In the genomic region with DNA sequence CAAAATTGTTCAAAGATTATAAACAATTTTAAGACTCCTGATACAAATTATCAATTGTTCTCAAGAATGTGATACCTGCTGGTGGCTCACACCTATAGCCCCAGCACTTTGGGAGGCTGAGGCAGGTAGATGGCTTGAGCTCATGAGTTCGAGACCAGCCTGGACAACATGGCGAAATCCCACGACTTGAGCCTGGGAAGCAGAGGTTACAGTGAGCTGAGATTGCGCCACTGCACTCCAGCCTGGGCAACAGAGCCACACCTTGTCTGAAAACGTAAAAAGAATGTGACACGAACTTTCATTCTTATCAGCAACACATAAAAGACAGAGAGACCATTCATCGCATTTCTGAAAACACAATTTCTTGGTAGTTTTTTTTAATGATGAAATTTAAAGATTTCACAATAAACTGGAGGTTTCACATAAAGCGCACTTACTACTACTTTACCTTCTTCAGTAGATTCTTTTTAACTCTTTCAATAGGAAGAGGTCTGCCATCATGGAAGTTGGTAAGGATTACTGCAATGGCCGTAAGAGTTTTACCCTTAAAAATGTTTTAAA, we compare ENCODE assay signal across 32 cellular contexts.
"Had no signal": no experiment of that assay in that cellular context is flagged by ENCODE, and none has a peak within 500 bp of the region (broad histone marks: within the 10 kb centered on the region; RNA-seq: fewer than 3 reads in every experiment).

No MANE protein-coding gene starts in this region.

- FAIRE-seq: astrocyte, bronchial epithelial cell had no signal

- H3K27ac ChIP-seq: body of pancreas, brain microvascular endothelial cell, cardiac muscle cell, VCaP had no signal

- H3K27me3 ChIP-seq: body of pancreas, brain microvascular endothelial cell, cardiac muscle cell had no signal

- H3K4me3 ChIP-seq: body of pancreas, cardiac muscle cell had no signal

- ATAC-seq: activated CD8-positive, alpha-beta T cell treated with anti-CD3 and anti-CD28 coated beads for 36 hours; activated naive CD8-positive, alpha-beta T cell treated with anti-CD3 and anti-CD28 coated beads, Interleukin-2, amount 50 U/mL, for 24 hours; activated T-cell treated with anti-CD3 and anti-CD28 coated beads, Interleukin-2, amount 50 U/mL, for 4 hours; activated T-cell treated with anti-CD3 and anti-CD28 coated beads, Interleukin-2, amount 50 U/mL, for 72 hours; activated T-helper 17 cell treated with anti-CD3 and anti-CD28 coated beads, Interleukin-2, amount 50 U/mL, for 72 hours; body of pancreas had no signal

- H3K4me1 ChIP-seq: body of pancreas had no signal

- H3K9me3 ChIP-seq: body of pancreas had no signal

- DNase-seq: activated B cell treated with CpG ODN at 0.5 μM for 24 hours; activated CD4-positive, alpha-beta memory T cell treated with anti-CD3 and anti-CD28 coated beads for 36 hours; activated CD4-positive, alpha-beta T cell treated with anti-CD3 and anti-CD28 coated beads for 4 hours; activated CD4-positive, alpha-beta T cell treated with anti-CD3 and anti-CD28 coated beads, Interleukin-2, amount 10 ng/mL, durations not matched to agents 24 days and 14 days; activated CD4-positive, alpha-beta T cell treated with anti-CD3 and anti-CD28 coated beads, Interleukin-2, amount 50 U/mL, for 1 hour; activated CD4-positive, alpha-beta T cell treated with anti-CD3 and anti-CD28 coated beads, Interleukin-2, amount 50 U/mL, for 4 hours; activated CD4-positive, CD25-positive, alpha-beta regulatory T cell treated with anti-CD3 and anti-CD28 coated beads, Interleukin-2, amount 50 U/mL, for 72 hours; activated CD8-positive, alpha-beta memory T cell treated with anti-CD3 and anti-CD28 coated beads, Interleukin-2, amount 50 U/mL, for 4 hours; activated CD8-positive, alpha-beta T cell treated with anti-CD3 and anti-CD28 coated beads for 36 hours; activated gamma-delta T cell; activated naive CD4-positive, alpha-beta T cell treated with anti-CD3 and anti-CD28 coated beads, Interleukin-2, amount 10 ng/mL, durations not matched to agents 7 days and 5 days; activated naive CD4-positive, alpha-beta T cell treated with Interleukin-2 at 50 U/mL for 16 hours; activated naive CD8-positive, alpha-beta T cell treated with anti-CD3 and anti-CD28 coated beads, Interleukin-2, amount 10 ng/mL, durations not matched to agents 7 days and 5 days; activated naive CD8-positive, alpha-beta T cell treated with anti-CD3 and anti-CD28 coated beads, Interleukin-2, amount 50 U/mL, for 24 hours; activated T-cell treated with anti-CD3 and anti-CD28 coated beads for 4 hours; activated T-cell treated with anti-CD3 and anti-CD28 coated beads, Interleukin-2, amount 50 U/mL, for 1 hour; activated T-cell treated with anti-CD3 and anti-CD28 coated beads, Interleukin-2, amount 50 U/mL, for 4 hours; activated T-cell treated with anti-CD3 and anti-CD28 coated beads, Interleukin-2, amount 50 U/mL, for 72 hours; amniotic stem cell; aorta; body of pancreas; brain microvascular endothelial cell; caudate nucleus; cerebellar nuclear complex; T-helper 1 cell; T-helper 2 cell; T-helper 9 cell had no signal
